18 cellular contexts compared by ENCODE assay signal in genomic region chr19:6593651-6594416, GRCh38. TPM values are rescaled to one million over a fixed set of nuclear protein-coding genes. Genes with fewer than 3 reads are reported as not detected.
A peak's percentile ranks its signal among the peaks of the same experiment; 100 is the strongest.
DNase-seq lines count a peak whose midpoint lies in the region; ATAC-seq and TF ChIP-seq lines count a peak whose summit lies in the region.
"Had no signal": no experiment of that assay in that cellular context is flagged by ENCODE, and none has a peak within 500 bp of the region (broad histone marks: within the 10 kb centered on the region; RNA-seq: fewer than 3 reads in every experiment).

No MANE protein-coding gene starts in this region.

- no peaks in the 10 kb centered on the region for H3K9me3 Mint-ChIP-seq in memory B cell
- H3K9me3 Mint-ChIP-seq: activated naive CD4-positive, alpha-beta T cell treated with anti-CD3 and anti-CD28 coated beads, Interleukin-2, amount 10 ng/mL, durations not matched to agents 7 days and 5 days had no signal

- in situ Hi-C loops in SK-MEL-5 (cut with HindIII; ENCODE audit: low pct_unique_long_range_greater_than_20kb, low sequenced_read_pairs) = no loop called here

- no peak overlapping the region for H3K4me3 Mint-ChIP-seq in memory B cell
- H3K4me3 Mint-ChIP-seq: activated naive CD4-positive, alpha-beta T cell treated with anti-CD3 and anti-CD28 coated beads, Interleukin-2, amount 10 ng/mL, durations not matched to agents 7 days and 5 days had no signal

- H3K36me3 Mint-ChIP-seq in memory B cell = peaks cover 6% of the 10 kb centered on the region

- peak overlapping the region; percentile 58 for H3K27ac Mint-ChIP-seq in memory B cell
- H3K27ac Mint-ChIP-seq: activated naive CD4-positive, alpha-beta T cell treated with anti-CD3 and anti-CD28 coated beads, Interleukin-2, amount 10 ng/mL, durations not matched to agents 7 days and 5 days had no signal

- DNase-seq in SIG-M5 treated with dmso at 0.1 percent for 504 hours (lab: John Stamatoyannopoulos, UW; ENCODE audit: unreplicated experiment) (peak; percentile 31), SIG-M5 (lab: John Stamatoyannopoulos, UW) (no peak), GM20000 (ENCODE audit: low spot score) (peak; percentile 40), SK-MEL-5 (ENCODE audit: low read depth, low spot score) (peak; percentile 10), memory B cell (ENCODE audit: low spot score in 2 of 2) (no peak), NCI-H128 (lab: John Stamatoyannopoulos, UW; ENCODE audit: unreplicated experiment) (no peak), putamen (ENCODE audit: low spot score) (no peak)
- DNase-seq: activated CD4-positive, alpha-beta T cell treated with anti-CD3 and anti-CD28 coated beads, Interleukin-2, amount 50 U/mL, for 48 hours; activated naive CD4-positive, alpha-beta T cell treated with anti-CD3 and anti-CD28 coated beads, Interleukin-2, amount 10 ng/mL, durations not matched to agents 7 days and 5 days; brain microvascular endothelial cell; GDM1; left ventricle myocardium superior; NCI-H526; psoas muscle; substantia nigra; T1000 had no signal

- peaks cover 29% of the 10 kb centered on the region for H3K4me1 Mint-ChIP-seq in memory B cell

- no peak for TF ChIP-seq CTCF in GM20000 (IDR thresholded peaks at IDR 0.05; ENCODE audit: extremely low read depth, missing control alignments)

- no peaks in the 10 kb centered on the region for H3K27me3 Mint-ChIP-seq in memory B cell

- no peak for ATAC-seq in memory B cell (ENCODE audit: low read depth)
- no peak for ATAC-seq in HG03571 (IDR thresholded peaks at IDR 0.05; ENCODE audit: unreplicated experiment)
- ATAC-seq: left ventricle myocardium superior, psoas muscle had no signal

RNA-seq across cellular contexts. Expression of gene CD70, which starts 2.9 kb away (rescaled TPM):
- total RNA-seq in SK-MEL-5 (2014; rRNA removed; shearing (Covaris generic)) = not detected in 2 replicates
- not detected in 2 replicates for polyA plus RNA-seq in SK-MEL-5 (2015; cell fraction: cytosol; rRNA removed)
- polyA plus RNA-seq in SK-MEL-5 (2015; cell fraction: nucleus; rRNA removed) = 0.70 TPM in 1 of 2 replicates, not detected in the other
- total RNA-seq: fibroblast of villous mesenchyme, left ventricle myocardium superior, psoas muscle had no signal
- polyA plus RNA-seq: psoas muscle had no signal

Comparison
In these comparisons a context has a peak if more than half of its experiments do, and no peak if none do; other contexts are left out.
1. DNase-seq: peak in SIG-M5 treated with dmso at 0.1 percent for 504 hours (single experiment), GM20000 (single experiment) and SK-MEL-5 (single experiment); none in SIG-M5 (single experiment), memory B cell (0 of 2), NCI-H128 (single experiment) and putamen (single experiment).